In the genomic region with DNA sequence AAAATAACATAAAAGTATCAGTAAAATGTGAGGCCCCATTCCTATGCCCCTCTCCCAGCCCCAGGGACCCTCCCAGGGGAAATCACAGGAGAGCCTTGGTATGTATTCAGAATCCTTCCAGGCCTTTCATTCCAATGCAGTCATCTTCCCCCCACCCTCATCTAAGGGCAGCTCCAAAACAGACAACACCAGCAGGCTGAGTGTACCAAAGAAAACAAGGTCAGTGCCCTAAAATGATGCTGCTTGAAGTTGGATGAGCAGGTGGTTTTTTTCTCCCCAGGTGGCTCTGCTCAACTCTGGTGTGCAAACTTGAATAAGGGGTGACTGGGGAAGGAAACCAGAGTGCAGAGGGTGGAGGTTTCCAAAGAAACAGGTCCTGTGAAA, we compare ENCODE assay signal across 28 cellular contexts. TPM values are rescaled to one million over a fixed set of nuclear protein-coding genes. Genes with fewer than 3 reads are reported as not detected.
DNase-seq lines count a peak whose midpoint lies in the region; ATAC-seq and TF ChIP-seq lines count a peak whose summit lies in the region.
"Had no signal": no experiment of that assay in that cellular context is flagged by ENCODE, and none has a peak within 500 bp of the region (broad histone marks: within the 10 kb centered on the region; RNA-seq: fewer than 3 reads in every experiment).

No MANE protein-coding gene starts in this region.

- no peaks in the 10 kb centered on the region for H3K27me3 ChIP-seq in cardiac muscle cell
- peaks cover 0 to 12% (median 0%) of the 10 kb centered on the region in 7 donors for H3K27me3 ChIP-seq in heart right ventricle
- H3K27me3 ChIP-seq in osteoblast (ENCODE audit: insufficient read depth, low read length): no peaks in the 10 kb centered on the region
- H3K27me3 ChIP-seq: BE2C, foreskin keratinocyte had no signal

- no peak for DNase-seq in cardiac muscle cell (ENCODE audit: low read depth in 1 of 2, low spot score in 1 of 2)
- DNase-seq in Right ventricle myocardium inferior (ENCODE audit: missing footprints): no peak
- no peak for DNase-seq in heart right ventricle
- peak; percentile 71 for DNase-seq in osteoblast (ENCODE audit: insufficient read length, low spot score, missing footprints)
- no peak for DNase-seq in naive thymus-derived CD8-positive, alpha-beta T cell
- DNase-seq in NCI-H128 (lab: John Stamatoyannopoulos, UW; ENCODE audit: unreplicated experiment): no peak
- DNase-seq: activated CD8-positive, alpha-beta T cell treated with anti-CD3 and anti-CD28 coated beads, Interleukin-2, amount 10 ng/mL, durations not matched to agents 7 days and 5 days; activated effector memory CD4-positive, alpha-beta T cell treated with Interleukin-2 at 50 U/mL for 16 hours; activated naive CD8-positive, alpha-beta T cell treated with anti-CD3 and anti-CD28 coated beads, Interleukin-2, amount 10 ng/mL, durations not matched to agents 7 days and 5 days; activated T-cell treated with anti-CD3 and anti-CD28 coated beads for 4 hours; COR-L47; effector CD8-positive, alpha-beta T cell; foreskin keratinocyte; GF-D8; hippocampal formation; immature natural killer cell; left lung; NCI-H510A treated with DMSO at 0.1 percent for 48 hours; SIG-M5; stimulated activated CD4-positive, alpha-beta T cell treated with anti-CD3 and anti-CD28 coated beads, Interleukin-12 subunit alpha, Interleukin-12 subunit beta, amount 100 ng/mL, for 4 hours; stimulated activated CD4-positive, alpha-beta T cell treated with anti-CD3 and anti-CD28 coated beads, Interleukin-4, amount 100 ng/mL, for 4 hours; stimulated activated naive CD8-positive, alpha-beta T cell treated with anti-CD3 and anti-CD28 coated beads, Interleukin-15, Interleukin-2, amounts not matched to agents 100 U/mL and 50 U/mL, for 24 hours; T-cell had no signal

- H3K27ac Mint-ChIP-seq in naive thymus-derived CD8-positive, alpha-beta T cell: no peak overlapping the region
- H3K27ac Mint-ChIP-seq: activated CD8-positive, alpha-beta T cell treated with anti-CD3 and anti-CD28 coated beads, Interleukin-2, amount 10 ng/mL, durations not matched to agents 7 days and 5 days; activated naive CD8-positive, alpha-beta T cell treated with anti-CD3 and anti-CD28 coated beads, Interleukin-2, amount 10 ng/mL, durations not matched to agents 7 days and 5 days; immature natural killer cell; T-cell had no signal

- H3K27ac ChIP-seq in cardiac muscle cell: peak overlapping the region; percentile 76
- peak overlapping the region in 9 of 10 donors; percentile 40 to 80 (median 73) for H3K27ac ChIP-seq in heart right ventricle
- H3K27ac ChIP-seq in osteoblast (ENCODE audit: low read depth, low read length): no peak overlapping the region
- H3K27ac ChIP-seq: foreskin keratinocyte, neutrophil had no signal

- no peak for TF ChIP-seq CTCF in cardiac muscle cell (IDR thresholded peaks at IDR 0.05; ENCODE audit: low read depth, low read length)
- no peak for TF ChIP-seq CTCF in heart right ventricle (IDR thresholded peaks at IDR 0.05)
- no peak for TF ChIP-seq CTCF in osteoblast (IDR thresholded peaks at IDR 0.05; ENCODE audit: extremely low read depth, low read depth, low read length)

- H3K36me3 Mint-ChIP-seq in naive thymus-derived CD8-positive, alpha-beta T cell: no peaks in the 10 kb centered on the region
- H3K36me3 Mint-ChIP-seq: activated naive CD8-positive, alpha-beta T cell treated with anti-CD3 and anti-CD28 coated beads, Interleukin-2, amount 10 ng/mL, durations not matched to agents 7 days and 5 days; immature natural killer cell; T-cell had no signal

- ATAC-seq in Right ventricle myocardium inferior: no peak
- ATAC-seq in heart right ventricle: peak in 1 of 8 donors; percentile 29
- ATAC-seq in GM19023 (IDR thresholded peaks at IDR 0.05; ENCODE audit: unreplicated experiment): no peak
- ATAC-seq in naive thymus-derived CD8-positive, alpha-beta T cell: no peak
- ATAC-seq in GM21723 (IDR thresholded peaks at IDR 0.05; ENCODE audit: unreplicated experiment): no peak
- ATAC-seq: activated CD8-positive, alpha-beta T cell treated with anti-CD3 and anti-CD28 coated beads, Interleukin-2, amount 10 ng/mL, durations not matched to agents 7 days and 5 days; foreskin keratinocyte; stimulated activated naive CD8-positive, alpha-beta T cell treated with anti-CD3 and anti-CD28 coated beads, Interleukin-15, Interleukin-2, amounts not matched to agents 100 U/mL and 50 U/mL, for 24 hours; T-cell had no signal

- H3K36me3 ChIP-seq in cardiac muscle cell (no peaks in the 10 kb centered on the region), heart right ventricle (no peaks in the 10 kb centered on the region), osteoblast (ENCODE audit: insufficient read depth, low read length) (no peaks in the 10 kb centered on the region)
- H3K36me3 ChIP-seq: BE2C, left lung, neutrophil, thoracic aorta had no signal

- H3K4me1 ChIP-seq in cardiac muscle cell (ENCODE audit: low read depth) (peaks cover 38% of the 10 kb centered on the region), heart right ventricle (peaks cover 38 to 95% (median 84%) of the 10 kb centered on the region in 9 donors), osteoblast (ENCODE audit: insufficient read depth, low read length) (peaks cover 19% of the 10 kb centered on the region)
- H3K4me1 ChIP-seq: foreskin keratinocyte had no signal

- H3K4me3 Mint-ChIP-seq in naive thymus-derived CD8-positive, alpha-beta T cell: no peak overlapping the region
- H3K4me3 Mint-ChIP-seq: activated CD8-positive, alpha-beta T cell treated with anti-CD3 and anti-CD28 coated beads, Interleukin-2, amount 10 ng/mL, durations not matched to agents 7 days and 5 days; activated naive CD8-positive, alpha-beta T cell treated with anti-CD3 and anti-CD28 coated beads, Interleukin-2, amount 10 ng/mL, durations not matched to agents 7 days and 5 days; immature natural killer cell; T-cell had no signal

- POLR2A ChIA-PET in naive thymus-derived CD8-positive, alpha-beta T cell (lab: Charles Lee): no interaction called here

- intact Hi-C loops in Right ventricle myocardium inferior (cut with DNase I) (loop anchor here (2.0 kb wide), 1 partner anchor 57 kb away; a partner anchor contains a TSS), heart right ventricle (cut with DNase I) (loop anchor here in 8 of 10 donors (5.0 to 10.0 kb wide), 3 partner anchors 56 to 61 kb away; a partner anchor contains a TSS)

- peaks cover 0 to 5% (median 3%) of the 10 kb centered on the region in 9 donors for H3K9me3 Mint-ChIP-seq in naive thymus-derived CD8-positive, alpha-beta T cell

- H3K4me3 ChIP-seq in cardiac muscle cell (no peak overlapping the region), heart right ventricle (no peak overlapping the region), osteoblast (ENCODE audit: insufficient read depth, low read length) (no peak overlapping the region)
- H3K4me3 ChIP-seq: left lung, thoracic aorta had no signal

- H3K27me3 Mint-ChIP-seq in naive thymus-derived CD8-positive, alpha-beta T cell: peaks cover 28 to 95% (median 61%) of the 10 kb centered on the region in 5 donors

- peaks cover 19 to 22% (median 22%) of the 10 kb centered on the region in 4 donors for H3K4me1 Mint-ChIP-seq in naive thymus-derived CD8-positive, alpha-beta T cell

- no peaks in the 10 kb centered on the region for H3K79me2 ChIP-seq in osteoblast (ENCODE audit: insufficient read depth, low read length)

- H4K20me1 ChIP-seq in osteoblast (ENCODE audit: insufficient read depth, low read length): peaks cover 9% of the 10 kb centered on the region

- H2AFZ ChIP-seq in osteoblast (ENCODE audit: low read length): no peak overlapping the region

- H3K9me3 ChIP-seq in cardiac muscle cell (ENCODE audit: low read depth) (no peaks in the 10 kb centered on the region), heart right ventricle (no peaks in the 10 kb centered on the region), osteoblast (ENCODE audit: low read depth, low read length) (no peaks in the 10 kb centered on the region)
- H3K9me3 ChIP-seq: BE2C, left lung, neutrophil, thoracic aorta had no signal

- no peak overlapping the region for H3K4me2 ChIP-seq in osteoblast (ENCODE audit: insufficient read depth, low read length)

RNA-seq across cellular contexts. Expression of a gene that starts 56.2 kb away (rescaled TPM):
- total RNA-seq in cardiac muscle cell (153 and 199 TPM in 2 replicates), Right ventricle myocardium inferior (193 TPM), heart right ventricle (100 to 1,000 TPM; 105 to 401 (median 299) TPM), osteoblast (12.1 and 13.0 TPM in 2 replicates)
- polyA plus RNA-seq in cardiac muscle cell (13.3 and 17.9 TPM in 2 replicates), heart right ventricle (10 to 100 TPM; 63.0 to 83.9 TPM)
- total RNA-seq in naive thymus-derived CD8-positive, alpha-beta T cell: 1 to 10 TPM in 1 of 2 experiments, under 1 TPM in 1; 0.65 to 1.2 TPM
- not detected for polyA plus RNA-seq in naive thymus-derived CD8-positive, alpha-beta T cell
- total RNA-seq: activated CD8-positive, alpha-beta T cell treated with anti-CD3 and anti-CD28 coated beads, Interleukin-2, amount 10 ng/mL, durations not matched to agents 7 days and 5 days had no signal
